8 cellular contexts compared by ENCODE assay signal in the genomic region with DNA sequence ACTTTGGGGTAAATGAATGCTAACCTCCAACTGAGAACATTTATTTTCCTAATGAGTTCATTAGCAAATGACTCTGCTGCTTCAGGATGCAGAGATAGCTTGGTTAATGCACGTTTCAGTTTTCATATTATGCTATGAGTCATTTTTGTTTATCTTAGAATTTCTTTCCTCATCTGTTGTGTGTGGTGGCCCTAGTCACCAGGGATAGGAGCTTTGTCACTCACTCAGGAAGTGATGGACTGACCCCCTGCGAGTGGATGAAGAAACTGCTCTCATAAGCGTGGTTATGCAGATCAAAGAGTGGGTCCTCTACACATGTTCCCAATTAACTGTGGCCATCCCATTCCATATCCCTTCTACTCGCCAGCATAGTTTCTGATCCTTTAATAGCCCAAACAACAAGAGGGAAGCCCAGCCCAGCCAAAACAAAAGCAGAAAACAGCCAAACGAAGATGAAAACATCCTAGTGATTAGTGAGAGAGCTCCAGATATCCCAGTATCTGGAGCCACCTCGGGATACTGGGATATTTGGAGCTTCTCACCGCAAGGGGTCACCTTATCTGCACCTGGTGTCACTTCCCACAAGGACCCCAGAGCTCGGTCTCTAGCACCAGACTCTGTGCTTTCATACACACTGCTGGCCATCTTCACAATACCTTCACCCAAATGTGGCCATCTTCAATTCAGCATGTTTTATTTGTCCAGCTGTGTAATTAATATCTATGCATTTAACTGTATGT. TPM values are rescaled to one million over a fixed set of nuclear protein-coding genes. Genes with fewer than 3 reads are reported as not detected.
DNase-seq lines count a peak whose midpoint lies in the region; ATAC-seq, FAIRE-seq and TF ChIP-seq lines count a peak whose summit lies in the region.

No MANE protein-coding gene starts in this region.

- no peak overlapping the region for H3K27ac ChIP-seq in A673 (ENCODE audit: low read depth, low read length, poor library complexity, severe bottlenecking)

- ATAC-seq in GM18498 (IDR thresholded peaks at IDR 0.05; ENCODE audit: unreplicated experiment) (peak; percentile 74), HG03108 (IDR thresholded peaks at IDR 0.05; ENCODE audit: unreplicated experiment) (peak; percentile 79), WTC11 (peak; percentile 65; the same call in 1 of the 2 replicates)

- POLR2A ChIA-PET in A673 (lab: Charles Lee; ENCODE audit: low non-redundant PET), result no interaction called here
- POLR2A ChIA-PET in WTC11 (lab: Charles Lee), result no interaction called here

- H3K27ac Mint-ChIP-seq in WTC11, result no peak overlapping the region

- H3K9me3 ChIP-seq in A673 (ENCODE audit: low read depth, low read length, poor library complexity, severe bottlenecking), result no peaks in the 10 kb centered on the region

- H3K27me3 ChIP-seq in A673 (replicated peaks; ENCODE audit: insufficient read depth, low read depth, low read length, poor library complexity), result peaks cover 6% of the 10 kb centered on the region

- FAIRE-seq in urothelium cell line (lab: Jason Lieb, UNC), result no peak

- H3K4me3 ChIP-seq in A673 (ENCODE audit: low read depth, low read length, poor library complexity, severe bottlenecking), result no peak overlapping the region

- H3K4me1 ChIP-seq in A673 (ENCODE audit: insufficient read depth, low read length, poor library complexity, severe bottlenecking), result no peaks in the 10 kb centered on the region

- H3K9me3 Mint-ChIP-seq in WTC11, result no peaks in the 10 kb centered on the region

- H3K36me3 Mint-ChIP-seq in WTC11, result no peaks in the 10 kb centered on the region

- H3K27me3 Mint-ChIP-seq in WTC11 (ENCODE audit: low read depth), result no peaks in the 10 kb centered on the region; the same call in 1 of the 2 replicates

- TF ChIP-seq CTCF in A673 (conservative IDR thresholded peaks at IDR 0.05; ENCODE audit: low read depth, low read length) (no peak), WTC11 (IDR thresholded peaks at IDR 0.05) (no peak)

- intact Hi-C loops in A673 (cut with micrococcal nuclease; ENCODE audit: unreplicated experiment), result no loop called here

- H3K4me3 Mint-ChIP-seq in WTC11, result no peak overlapping the region

- H3K4me1 Mint-ChIP-seq in WTC11, result peaks cover 29% of the 10 kb centered on the region

- no peaks in the 10 kb centered on the region for H3K36me3 ChIP-seq in A673 (ENCODE audit: insufficient read depth, low read length, poor library complexity, severe bottlenecking)

- DNase-seq in A673 (ENCODE audit: low spot score) (peak; percentile 70), WTC11 (ENCODE audit: low spot score) (no peak), kidney tubule cell (ENCODE audit: low spot score) (peak; percentile 60), mesenteric fat pad (ENCODE audit: low spot score) (no peak), urothelium cell line (ENCODE audit: low spot score) (no peak), NCI-H2196 (lab: John Stamatoyannopoulos, UW; ENCODE audit: unreplicated experiment) (no peak)

- CTCF ChIA-PET in A673 (lab: Charles Lee), result no interaction called here
- CTCF ChIA-PET in WTC11 (lab: Charles Lee), result interaction anchor here (0.5 to 2.0 kb wide), 13 partner anchors 8 to 242 kb away, joined by 3 to 21 read pairs (median 4); no protein-coding TSS in a partner anchor

- no TSS peak for BruUV-seq in A673 (replicated peaks; lab: Mats Ljungman, UMichigan)

TF ChIP-seq in WTC11, 78 proteins besides CTCF, POLR2A, EP300 and RAD21:
- TF ChIP-seq RELA (CRISPR knock-in tag; IDR thresholded peaks at IDR 0.05; ENCODE audit: borderline replicate concordance), result no peak
- TF ChIP-seq, protein P1, sequence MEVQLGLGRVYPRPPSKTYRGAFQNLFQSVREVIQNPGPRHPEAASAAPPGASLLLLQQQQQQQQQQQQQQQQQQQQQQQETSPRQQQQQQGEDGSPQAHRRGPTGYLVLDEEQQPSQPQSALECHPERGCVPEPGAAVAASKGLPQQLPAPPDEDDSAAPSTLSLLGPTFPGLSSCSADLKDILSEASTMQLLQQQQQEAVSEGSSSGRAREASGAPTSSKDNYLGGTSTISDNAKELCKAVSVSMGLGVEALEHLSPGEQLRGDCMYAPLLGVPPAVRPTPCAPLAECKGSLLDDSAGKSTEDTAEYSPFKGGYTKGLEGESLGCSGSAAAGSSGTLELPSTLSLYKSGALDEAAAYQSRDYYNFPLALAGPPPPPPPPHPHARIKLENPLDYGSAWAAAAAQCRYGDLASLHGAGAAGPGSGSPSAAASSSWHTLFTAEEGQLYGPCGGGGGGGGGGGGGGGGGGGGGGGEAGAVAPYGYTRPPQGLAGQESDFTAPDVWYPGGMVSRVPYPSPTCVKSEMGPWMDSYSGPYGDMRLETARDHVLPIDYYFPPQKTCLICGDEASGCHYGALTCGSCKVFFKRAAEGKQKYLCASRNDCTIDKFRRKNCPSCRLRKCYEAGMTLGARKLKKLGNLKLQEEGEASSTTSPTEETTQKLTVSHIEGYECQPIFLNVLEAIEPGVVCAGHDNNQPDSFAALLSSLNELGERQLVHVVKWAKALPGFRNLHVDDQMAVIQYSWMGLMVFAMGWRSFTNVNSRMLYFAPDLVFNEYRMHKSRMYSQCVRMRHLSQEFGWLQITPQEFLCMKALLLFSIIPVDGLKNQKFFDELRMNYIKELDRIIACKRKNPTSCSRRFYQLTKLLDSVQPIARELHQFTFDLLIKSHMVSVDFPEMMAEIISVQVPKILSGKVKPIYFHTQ (CRISPR knock-in tag; IDR thresholded peaks at IDR 0.05), result no peak
- TF ChIP-seq SMAD4 (CRISPR knock-in tag; IDR thresholded peaks at IDR 0.05), result no peak
- TF ChIP-seq, protein P2, sequence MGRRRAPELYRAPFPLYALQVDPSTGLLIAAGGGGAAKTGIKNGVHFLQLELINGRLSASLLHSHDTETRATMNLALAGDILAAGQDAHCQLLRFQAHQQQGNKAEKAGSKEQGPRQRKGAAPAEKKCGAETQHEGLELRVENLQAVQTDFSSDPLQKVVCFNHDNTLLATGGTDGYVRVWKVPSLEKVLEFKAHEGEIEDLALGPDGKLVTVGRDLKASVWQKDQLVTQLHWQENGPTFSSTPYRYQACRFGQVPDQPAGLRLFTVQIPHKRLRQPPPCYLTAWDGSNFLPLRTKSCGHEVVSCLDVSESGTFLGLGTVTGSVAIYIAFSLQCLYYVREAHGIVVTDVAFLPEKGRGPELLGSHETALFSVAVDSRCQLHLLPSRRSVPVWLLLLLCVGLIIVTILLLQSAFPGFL (CRISPR knock-in tag; IDR thresholded peaks at IDR 0.05; ENCODE audit: borderline replicate concordance), result no peak
- TF ChIP-seq, protein P3, sequence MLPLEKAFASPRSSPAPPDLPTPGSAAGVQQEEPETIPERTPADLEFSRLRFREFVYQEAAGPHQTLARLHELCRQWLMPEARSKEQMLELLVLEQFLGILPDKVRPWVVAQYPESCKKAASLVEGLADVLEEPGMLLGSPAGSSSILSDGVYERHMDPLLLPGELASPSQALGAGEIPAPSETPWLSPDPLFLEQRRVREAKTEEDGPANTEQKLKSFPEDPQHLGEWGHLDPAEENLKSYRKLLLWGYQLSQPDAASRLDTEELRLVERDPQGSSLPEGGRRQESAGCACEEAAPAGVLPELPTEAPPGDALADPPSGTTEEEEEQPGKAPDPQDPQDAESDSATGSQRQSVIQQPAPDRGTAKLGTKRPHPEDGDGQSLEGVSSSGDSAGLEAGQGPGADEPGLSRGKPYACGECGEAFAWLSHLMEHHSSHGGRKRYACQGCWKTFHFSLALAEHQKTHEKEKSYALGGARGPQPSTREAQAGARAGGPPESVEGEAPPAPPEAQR (CRISPR knock-in tag; IDR thresholded peaks at IDR 0.05), result no peak

RNA-seq across cellular contexts. Expression of a gene that starts 8.6 kb away (rescaled TPM):
- total RNA-seq in A673 (2021) (0.45 and 0.59 TPM in 2 replicates), WTC11 (2021) (29.3 to 33.0 TPM (median 29.6 TPM) in 3 replicates), mesenteric fat pad (19.0 TPM)

Comparison
In these comparisons a context has a peak if more than half of its experiments do, and no peak if none do; other contexts are left out.
1. DNase-seq: peak in A673 (single experiment) and kidney tubule cell (single experiment); none in WTC11 (single experiment), mesenteric fat pad (single experiment), urothelium cell line (single experiment) and NCI-H2196 (single experiment).
2. RNA of a gene that starts 8.6 kb away (total RNA-seq): 29.3 to 33.0 TPM in WTC11 and 19.0 TPM in mesenteric fat pad (single experiment); 0.45 to 0.59 TPM in A673; every median in the first group is over 10 times any median in the second.
3. Peak in every context shown above with its lines, with median percentiles within 50 percentile points of each other: ATAC-seq.